Comparison of ENCODE assay signal across 1 cellular context in the genomic region with DNA sequence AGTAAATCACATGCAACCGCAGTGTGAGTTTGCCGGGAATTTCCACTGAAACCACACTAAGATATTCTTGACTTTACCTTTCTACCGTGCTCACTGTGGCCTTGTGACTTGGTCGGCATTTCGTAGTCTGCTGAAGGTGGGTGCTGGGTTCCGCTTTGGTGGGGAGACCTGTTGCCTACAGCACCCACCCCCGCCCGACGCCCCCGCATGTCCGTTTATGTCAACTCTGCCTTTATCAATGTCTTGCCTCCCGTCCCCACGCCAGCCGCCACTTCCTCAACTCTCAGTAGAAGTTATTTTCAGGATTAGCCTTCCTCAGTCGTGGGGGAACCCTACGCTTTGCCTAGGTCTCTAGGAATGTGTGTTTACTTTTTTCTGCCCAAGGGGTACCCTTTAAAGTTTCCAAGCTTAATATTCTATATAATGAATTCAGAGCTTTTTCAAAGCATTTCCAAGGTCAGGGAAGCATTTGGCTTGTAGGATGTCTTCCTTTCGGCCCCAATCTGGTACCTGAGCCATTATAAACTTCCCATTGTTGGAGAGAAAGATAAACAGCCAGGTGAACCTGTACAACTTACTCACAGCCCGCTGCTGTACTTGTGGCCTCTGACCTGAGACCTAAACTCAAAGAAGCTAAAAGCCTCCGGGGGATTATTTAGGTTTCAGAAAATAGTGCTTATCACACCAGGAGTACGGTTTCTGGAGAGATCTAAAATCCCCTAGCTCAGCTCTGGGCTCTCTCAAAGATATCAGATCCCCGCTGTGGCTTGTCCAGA.
A peak's percentile ranks its signal among the peaks of the same experiment; 100 is the strongest.
TF ChIP-seq lines count a peak whose summit lies in the region.

No MANE protein-coding gene starts in this region.

TF ChIP-seq in GM12878, 131 proteins besides CTCF, POLR2A, EP300 and RAD21 (continued from another document and continues in another):
- TF ChIP-seq, protein P1, sequence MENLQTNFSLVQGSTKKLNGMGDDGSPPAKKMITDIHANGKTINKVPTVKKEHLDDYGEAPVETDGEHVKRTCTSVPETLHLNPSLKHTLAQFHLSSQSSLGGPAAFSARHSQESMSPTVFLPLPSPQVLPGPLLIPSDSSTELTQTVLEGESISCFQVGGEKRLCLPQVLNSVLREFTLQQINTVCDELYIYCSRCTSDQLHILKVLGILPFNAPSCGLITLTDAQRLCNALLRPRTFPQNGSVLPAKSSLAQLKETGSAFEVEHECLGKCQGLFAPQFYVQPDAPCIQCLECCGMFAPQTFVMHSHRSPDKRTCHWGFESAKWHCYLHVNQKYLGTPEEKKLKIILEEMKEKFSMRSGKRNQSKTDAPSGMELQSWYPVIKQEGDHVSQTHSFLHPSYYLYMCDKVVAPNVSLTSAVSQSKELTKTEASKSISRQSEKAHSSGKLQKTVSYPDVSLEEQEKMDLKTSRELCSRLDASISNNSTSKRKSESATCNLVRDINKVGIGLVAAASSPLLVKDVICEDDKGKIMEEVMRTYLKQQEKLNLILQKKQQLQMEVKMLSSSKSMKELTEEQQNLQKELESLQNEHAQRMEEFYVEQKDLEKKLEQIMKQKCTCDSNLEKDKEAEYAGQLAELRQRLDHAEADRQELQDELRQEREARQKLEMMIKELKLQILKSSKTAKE (IDR thresholded peaks at IDR 0.05; ENCODE audit: low read depth, poor library complexity, severe bottlenecking): peak; percentile 23
- TF ChIP-seq ZNF217 (IDR thresholded peaks at IDR 0.05) (no peak), SMC3 (IDR thresholded peaks at IDR 0.05; ENCODE audit: borderline replicate concordance, low read length) (peak; percentile 4; the same call in 1 of the 2 replicates), CEBPB (IDR thresholded peaks at IDR 0.05; ENCODE audit: borderline replicate concordance in 1 of 2, low read depth in 2 of 2, low read length in 2 of 2) (0 out of 4 replicates have a peak, but pooled peaks of 1 of the 2 experiments have one; percentile 36), MXI1 (IDR thresholded peaks at IDR 0.05; ENCODE audit: low read depth, low read length) (peak; percentile 34; the same call in 1 of the 2 replicates), TAF1 (IDR thresholded peaks at IDR 0.05; ENCODE audit: borderline replicate concordance, low read depth, low read length) (peak; percentile 35; the same call in 1 of the 2 replicates), RELA (IDR thresholded peaks at IDR 0.05; ENCODE audit: borderline replicate concordance, partially characterized antibody) (peak; percentile 97), ATF7 (IDR thresholded peaks at IDR 0.05; ENCODE audit: low read depth) (peak; percentile 90), KDM1A (IDR thresholded peaks at IDR 0.05; ENCODE audit: borderline replicate concordance) (no peak), NFXL1 (IDR thresholded peaks at IDR 0.05; ENCODE audit: borderline replicate concordance) (no peak), TBL1XR1 (IDR thresholded peaks at IDR 0.05; ENCODE audit: low read depth, low read length) (peak; percentile 75), HSF1 (IDR thresholded peaks at IDR 0.05; ENCODE audit: low read depth, low read length) (no peak), HDAC2 (IDR thresholded peaks at IDR 0.05) (no peak), ZNF274 (IDR thresholded peaks at IDR 0.05; ENCODE audit: insufficient read depth, insufficient read length) (no peak), GABPA (IDR thresholded peaks at IDR 0.05; ENCODE audit: low read depth) (no peak), TCF3 (IDR thresholded peaks at IDR 0.05; ENCODE audit: borderline replicate concordance, insufficient read depth, low read depth, low read length) (peak; percentile 56; the same call in 1 of the 2 replicates), MEF2A (IDR thresholded peaks at IDR 0.05; ENCODE audit: insufficient read depth, low read depth, low read length) (peak; percentile 84; the same call in 1 of the 2 replicates), PAX8 (IDR thresholded peaks at IDR 0.05) (no peak), YY1 (IDR thresholded peaks at IDR 0.05; ENCODE audit: low read depth, low read length) (peak; percentile 42; the same call in 1 of the 2 replicates), IKZF2 (IDR thresholded peaks at IDR 0.05) (peak; percentile 80 to 85; a peak in 3 of 4 replicates), ASH2L (IDR thresholded peaks at IDR 0.05; ENCODE audit: borderline replicate concordance, low read depth) (no peak), SIX5 (IDR thresholded peaks at IDR 0.05; ENCODE audit: low read depth, low read length, severe bottlenecking) (no peak), CBFB (IDR thresholded peaks at IDR 0.05; ENCODE audit: low read depth) (peak; percentile 83), POU2F2 (IDR thresholded peaks at IDR 0.05; ENCODE audit: borderline replicate concordance, low read depth, low read length) (peak; percentile 85), JUND (IDR thresholded peaks at IDR 0.05; ENCODE audit: low read depth, low read length) (no peak), KAT2A (conservative IDR thresholded peaks at IDR 0.05; ENCODE audit: control insufficient read depth, low read depth, low read length) (no peak), RCOR1 (conservative IDR thresholded peaks at IDR 0.05; ENCODE audit: low read depth, low read length) (no peak; the same call in 1 of the 2 replicates), IRF4 (IDR thresholded peaks at IDR 0.05; ENCODE audit: low read depth, low read length) (0 out of 2 replicates have a peak, but pooled peaks have one; percentile 47), POLR2AphosphoS5 (IDR thresholded peaks at IDR 0.05; ENCODE audit: low read length) (peak; percentile 74)
- TF ChIP-seq, protein P2, sequence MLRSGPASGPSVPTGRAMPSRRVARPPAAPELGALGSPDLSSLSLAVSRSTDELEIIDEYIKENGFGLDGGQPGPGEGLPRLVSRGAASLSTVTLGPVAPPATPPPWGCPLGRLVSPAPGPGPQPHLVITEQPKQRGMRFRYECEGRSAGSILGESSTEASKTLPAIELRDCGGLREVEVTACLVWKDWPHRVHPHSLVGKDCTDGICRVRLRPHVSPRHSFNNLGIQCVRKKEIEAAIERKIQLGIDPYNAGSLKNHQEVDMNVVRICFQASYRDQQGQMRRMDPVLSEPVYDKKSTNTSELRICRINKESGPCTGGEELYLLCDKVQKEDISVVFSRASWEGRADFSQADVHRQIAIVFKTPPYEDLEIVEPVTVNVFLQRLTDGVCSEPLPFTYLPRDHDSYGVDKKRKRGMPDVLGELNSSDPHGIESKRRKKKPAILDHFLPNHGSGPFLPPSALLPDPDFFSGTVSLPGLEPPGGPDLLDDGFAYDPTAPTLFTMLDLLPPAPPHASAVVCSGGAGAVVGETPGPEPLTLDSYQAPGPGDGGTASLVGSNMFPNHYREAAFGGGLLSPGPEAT (IDR thresholded peaks at IDR 0.05; ENCODE audit: low read depth): peak; percentile 89
- TF ChIP-seq, protein P3, sequence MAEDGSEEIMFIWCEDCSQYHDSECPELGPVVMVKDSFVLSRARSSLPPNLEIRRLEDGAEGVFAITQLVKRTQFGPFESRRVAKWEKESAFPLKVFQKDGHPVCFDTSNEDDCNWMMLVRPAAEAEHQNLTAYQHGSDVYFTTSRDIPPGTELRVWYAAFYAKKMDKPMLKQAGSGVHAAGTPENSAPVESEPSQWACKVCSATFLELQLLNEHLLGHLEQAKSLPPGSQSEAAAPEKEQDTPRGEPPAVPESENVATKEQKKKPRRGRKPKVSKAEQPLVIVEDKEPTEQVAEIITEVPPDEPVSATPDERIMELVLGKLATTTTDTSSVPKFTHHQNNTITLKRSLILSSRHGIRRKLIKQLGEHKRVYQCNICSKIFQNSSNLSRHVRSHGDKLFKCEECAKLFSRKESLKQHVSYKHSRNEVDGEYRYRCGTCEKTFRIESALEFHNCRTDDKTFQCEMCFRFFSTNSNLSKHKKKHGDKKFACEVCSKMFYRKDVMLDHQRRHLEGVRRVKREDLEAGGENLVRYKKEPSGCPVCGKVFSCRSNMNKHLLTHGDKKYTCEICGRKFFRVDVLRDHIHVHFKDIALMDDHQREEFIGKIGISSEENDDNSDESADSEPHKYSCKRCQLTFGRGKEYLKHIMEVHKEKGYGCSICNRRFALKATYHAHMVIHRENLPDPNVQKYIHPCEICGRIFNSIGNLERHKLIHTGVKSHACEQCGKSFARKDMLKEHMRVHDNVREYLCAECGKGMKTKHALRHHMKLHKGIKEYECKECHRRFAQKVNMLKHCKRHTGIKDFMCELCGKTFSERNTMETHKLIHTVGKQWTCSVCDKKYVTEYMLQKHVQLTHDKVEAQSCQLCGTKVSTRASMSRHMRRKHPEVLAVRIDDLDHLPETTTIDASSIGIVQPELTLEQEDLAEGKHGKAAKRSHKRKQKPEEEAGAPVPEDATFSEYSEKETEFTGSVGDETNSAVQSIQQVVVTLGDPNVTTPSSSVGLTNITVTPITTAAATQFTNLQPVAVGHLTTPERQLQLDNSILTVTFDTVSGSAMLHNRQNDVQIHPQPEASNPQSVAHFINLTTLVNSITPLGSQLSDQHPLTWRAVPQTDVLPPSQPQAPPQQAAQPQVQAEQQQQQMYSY (CRISPR knock-in tag; IDR thresholded peaks at IDR 0.05): no peak
- TF ChIP-seq, protein P4, sequence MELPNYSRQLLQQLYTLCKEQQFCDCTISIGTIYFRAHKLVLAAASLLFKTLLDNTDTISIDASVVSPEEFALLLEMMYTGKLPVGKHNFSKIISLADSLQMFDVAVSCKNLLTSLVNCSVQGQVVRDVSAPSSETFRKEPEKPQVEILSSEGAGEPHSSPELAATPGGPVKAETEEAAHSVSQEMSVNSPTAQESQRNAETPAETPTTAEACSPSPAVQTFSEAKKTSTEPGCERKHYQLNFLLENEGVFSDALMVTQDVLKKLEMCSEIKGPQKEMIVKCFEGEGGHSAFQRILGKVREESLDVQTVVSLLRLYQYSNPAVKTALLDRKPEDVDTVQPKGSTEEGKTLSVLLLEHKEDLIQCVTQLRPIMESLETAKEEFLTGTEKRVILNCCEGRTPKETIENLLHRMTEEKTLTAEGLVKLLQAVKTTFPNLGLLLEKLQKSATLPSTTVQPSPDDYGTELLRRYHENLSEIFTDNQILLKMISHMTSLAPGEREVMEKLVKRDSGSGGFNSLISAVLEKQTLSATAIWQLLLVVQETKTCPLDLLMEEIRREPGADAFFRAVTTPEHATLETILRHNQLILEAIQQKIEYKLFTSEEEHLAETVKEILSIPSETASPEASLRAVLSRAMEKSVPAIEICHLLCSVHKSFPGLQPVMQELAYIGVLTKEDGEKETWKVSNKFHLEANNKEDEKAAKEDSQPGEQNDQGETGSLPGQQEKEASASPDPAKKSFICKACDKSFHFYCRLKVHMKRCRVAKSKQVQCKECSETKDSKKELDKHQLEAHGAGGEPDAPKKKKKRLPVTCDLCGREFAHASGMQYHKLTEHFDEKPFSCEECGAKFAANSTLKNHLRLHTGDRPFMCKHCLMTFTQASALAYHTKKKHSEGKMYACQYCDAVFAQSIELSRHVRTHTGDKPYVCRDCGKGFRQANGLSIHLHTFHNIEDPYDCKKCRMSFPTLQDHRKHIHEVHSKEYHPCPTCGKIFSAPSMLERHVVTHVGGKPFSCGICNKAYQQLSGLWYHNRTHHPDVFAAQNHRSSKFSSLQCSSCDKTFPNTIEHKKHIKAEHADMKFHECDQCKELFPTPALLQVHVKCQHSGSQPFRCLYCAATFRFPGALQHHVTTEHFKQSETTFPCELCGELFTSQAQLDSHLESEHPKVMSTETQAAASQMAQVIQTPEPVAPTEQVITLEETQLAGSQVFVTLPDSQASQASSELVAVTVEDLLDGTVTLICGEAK (IDR thresholded peaks at IDR 0.05; ENCODE audit: borderline replicate concordance): no peak; the same call in 1 of the 2 replicates
- TF ChIP-seq, protein P5, sequence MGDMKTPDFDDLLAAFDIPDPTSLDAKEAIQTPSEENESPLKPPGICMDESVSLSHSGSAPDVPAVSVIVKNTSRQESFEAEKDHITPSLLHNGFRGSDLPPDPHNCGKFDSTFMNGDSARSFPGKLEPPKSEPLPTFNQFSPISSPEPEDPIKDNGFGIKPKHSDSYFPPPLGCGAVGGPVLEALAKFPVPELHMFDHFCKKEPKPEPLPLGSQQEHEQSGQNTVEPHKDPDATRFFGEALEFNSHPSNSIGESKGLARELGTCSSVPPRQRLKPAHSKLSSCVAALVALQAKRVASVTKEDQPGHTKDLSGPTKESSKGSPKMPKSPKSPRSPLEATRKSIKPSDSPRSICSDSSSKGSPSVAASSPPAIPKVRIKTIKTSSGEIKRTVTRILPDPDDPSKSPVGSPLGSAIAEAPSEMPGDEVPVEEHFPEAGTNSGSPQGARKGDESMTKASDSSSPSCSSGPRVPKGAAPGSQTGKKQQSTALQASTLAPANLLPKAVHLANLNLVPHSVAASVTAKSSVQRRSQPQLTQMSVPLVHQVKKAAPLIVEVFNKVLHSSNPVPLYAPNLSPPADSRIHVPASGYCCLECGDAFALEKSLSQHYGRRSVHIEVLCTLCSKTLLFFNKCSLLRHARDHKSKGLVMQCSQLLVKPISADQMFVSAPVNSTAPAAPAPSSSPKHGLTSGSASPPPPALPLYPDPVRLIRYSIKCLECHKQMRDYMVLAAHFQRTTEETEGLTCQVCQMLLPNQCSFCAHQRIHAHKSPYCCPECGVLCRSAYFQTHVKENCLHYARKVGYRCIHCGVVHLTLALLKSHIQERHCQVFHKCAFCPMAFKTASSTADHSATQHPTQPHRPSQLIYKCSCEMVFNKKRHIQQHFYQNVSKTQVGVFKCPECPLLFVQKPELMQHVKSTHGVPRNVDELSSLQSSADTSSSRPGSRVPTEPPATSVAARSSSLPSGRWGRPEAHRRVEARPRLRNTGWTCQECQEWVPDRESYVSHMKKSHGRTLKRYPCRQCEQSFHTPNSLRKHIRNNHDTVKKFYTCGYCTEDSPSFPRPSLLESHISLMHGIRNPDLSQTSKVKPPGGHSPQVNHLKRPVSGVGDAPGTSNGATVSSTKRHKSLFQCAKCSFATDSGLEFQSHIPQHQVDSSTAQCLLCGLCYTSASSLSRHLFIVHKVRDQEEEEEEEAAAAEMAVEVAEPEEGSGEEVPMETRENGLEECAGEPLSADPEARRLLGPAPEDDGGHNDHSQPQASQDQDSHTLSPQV (IDR thresholded peaks at IDR 0.05): no peak
